21 cellular contexts compared by ENCODE assay signal in the genomic region with DNA sequence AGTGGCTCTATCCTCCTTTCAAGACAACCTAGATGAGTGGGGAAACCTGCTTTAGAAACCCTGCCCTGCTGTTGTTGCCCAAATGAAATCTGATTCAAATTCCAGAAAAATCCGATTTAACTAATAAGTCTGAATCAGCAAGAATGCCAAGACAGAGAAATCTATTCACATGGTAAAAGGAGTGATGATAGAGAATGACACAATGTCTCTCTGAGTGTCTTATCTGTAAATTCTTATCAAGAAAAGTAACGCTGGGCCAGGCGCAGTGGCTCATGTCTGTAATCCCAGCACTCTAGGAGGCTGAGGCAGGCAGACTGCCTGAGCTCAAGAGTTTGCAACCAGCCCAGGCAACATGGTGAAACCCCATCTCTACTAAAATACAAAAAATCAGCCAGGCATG. TPM values are rescaled to one million over a fixed set of nuclear protein-coding genes. Genes with fewer than 3 reads are reported as not detected.
DNase-seq lines count a peak whose midpoint lies in the region; ATAC-seq and TF ChIP-seq lines count a peak whose summit lies in the region.
"Had no signal": no experiment of that assay in that cellular context is flagged by ENCODE, and none has a peak within 500 bp of the region (broad histone marks: within the 10 kb centered on the region; RNA-seq: fewer than 3 reads in every experiment).

No MANE protein-coding gene starts in this region.

- H3K36me3 Mint-ChIP-seq in T-helper 17 cell (ENCODE audit: low read depth), result peaks cover 3% of the 10 kb centered on the region

- H3K4me3 ChIP-seq in fibroblast of pulmonary artery (replicated peaks; ENCODE audit: low read depth, low read length) (no peak overlapping the region), smooth muscle cell (no peak overlapping the region), MM.1S (ENCODE audit: low read length) (no peak overlapping the region)
- H3K4me3 ChIP-seq: esophagus muscularis mucosa had no signal

- H3K79me2 ChIP-seq in smooth muscle cell (ENCODE audit: low read depth) (no peaks in the 10 kb centered on the region), MM.1S (ENCODE audit: low read length) (no peaks in the 10 kb centered on the region)

- H3K4me2 ChIP-seq in smooth muscle cell (peak overlapping the region; percentile 35), MM.1S (ENCODE audit: low read depth, low read length) (no peak overlapping the region)

- H3K9me3 ChIP-seq in T-helper 17 cell (ENCODE audit: control insufficient read depth, low read length, poor library complexity, severe bottlenecking) (no peaks in the 10 kb centered on the region), smooth muscle cell (replicated peaks; ENCODE audit: low read depth) (no peaks in the 10 kb centered on the region), MM.1S (replicated peaks; ENCODE audit: insufficient read depth, low read length) (no peaks in the 10 kb centered on the region)
- H3K9me3 ChIP-seq: esophagus muscularis mucosa, neutrophil had no signal

- H3K27me3 ChIP-seq in smooth muscle cell (ENCODE audit: low read depth) (no peaks in the 10 kb centered on the region), MM.1S (replicated peaks; ENCODE audit: insufficient read depth, low read length) (no peaks in the 10 kb centered on the region)
- H3K27me3 ChIP-seq: esophagus muscularis mucosa, neutrophil had no signal

- no peaks in the 10 kb centered on the region for H3K9me2 ChIP-seq in MM.1S (replicated peaks; ENCODE audit: insufficient read depth, low read length)

- peak overlapping the region; percentile 42 for H3K27ac ChIP-seq in smooth muscle cell (ENCODE audit: low read depth)
- H3K27ac ChIP-seq in MM.1S (ENCODE audit: low read length), result no peak overlapping the region
- H3K27ac ChIP-seq: esophagus muscularis mucosa, neutrophil had no signal

- no peak for ATAC-seq in T-helper 17 cell
- ATAC-seq: activated CD8-positive, alpha-beta T cell treated with anti-CD3 and anti-CD28 coated beads, Interleukin-2, amount 10 ng/mL, durations not matched to agents 7 days and 5 days; left lobe of liver; stimulated activated naive CD8-positive, alpha-beta T cell treated with anti-CD3 and anti-CD28 coated beads, Interleukin-15, amount 100 ng/mL, for 72 hours had no signal

- H3K4me1 ChIP-seq in smooth muscle cell (ENCODE audit: low read depth) (peaks cover 6% of the 10 kb centered on the region), MM.1S (ENCODE audit: low read length) (no peaks in the 10 kb centered on the region)

- H3K36me3 ChIP-seq in smooth muscle cell (ENCODE audit: low read depth), result no peaks in the 10 kb centered on the region
- no peaks in the 10 kb centered on the region for H3K36me3 ChIP-seq in MM.1S (replicated peaks; ENCODE audit: insufficient read depth, low read length)

- peak overlapping the region; percentile 56 for H3K27ac Mint-ChIP-seq in T-helper 17 cell
- H3K27ac Mint-ChIP-seq: activated CD8-positive, alpha-beta T cell treated with anti-CD3 and anti-CD28 coated beads, Interleukin-2, amount 10 ng/mL, durations not matched to agents 7 days and 5 days; stimulated activated naive CD8-positive, alpha-beta T cell treated with anti-CD3 and anti-CD28 coated beads, Interleukin-15, amount 100 ng/mL, for 72 hours; T-helper 2 cell treated with Interferon-gamma antibody and Interleukin-4, amounts not matched to agents 5 μg/mL and 100 μg/mL, for 36 hours had no signal

- TF ChIP-seq CTCF in fibroblast of pulmonary artery (IDR thresholded peaks at IDR 0.05; ENCODE audit: low read length, missing control alignments) (no peak), smooth muscle cell (IDR thresholded peaks at IDR 0.05; ENCODE audit: borderline replicate concordance, insufficient read depth, poor library complexity, severe bottlenecking) (no peak), MM.1S (IDR thresholded peaks at IDR 0.05; ENCODE audit: low read length) (no peak)

- no peak overlapping the region for H3K4me3 Mint-ChIP-seq in T-helper 17 cell
- H3K4me3 Mint-ChIP-seq: activated CD8-positive, alpha-beta T cell treated with anti-CD3 and anti-CD28 coated beads, Interleukin-2, amount 10 ng/mL, durations not matched to agents 7 days and 5 days; stimulated activated naive CD8-positive, alpha-beta T cell treated with anti-CD3 and anti-CD28 coated beads, Interleukin-15, amount 100 ng/mL, for 72 hours; T-helper 2 cell treated with Interferon-gamma antibody and Interleukin-4, amounts not matched to agents 5 μg/mL and 100 μg/mL, for 36 hours had no signal

- H3K9ac ChIP-seq in smooth muscle cell (ENCODE audit: low read depth) (no peak overlapping the region), MM.1S (ENCODE audit: low read length) (no peak overlapping the region)

- no peaks in the 10 kb centered on the region for H3K27me3 Mint-ChIP-seq in T-helper 17 cell
- H3K27me3 Mint-ChIP-seq: stimulated activated naive CD8-positive, alpha-beta T cell treated with anti-CD3 and anti-CD28 coated beads, Interleukin-15, amount 100 ng/mL, for 72 hours had no signal

- peaks cover 5% of the 10 kb centered on the region for H3K4me1 Mint-ChIP-seq in T-helper 17 cell

- H3F3A ChIP-seq in smooth muscle cell (ENCODE audit: low read depth) (peaks cover 16% of the 10 kb centered on the region), MM.1S (ENCODE audit: insufficient read depth, low read length) (no peaks in the 10 kb centered on the region)

- DNase-seq in DMS79 treated with DMSO at 0.1 percent for 48 hours (lab: John Stamatoyannopoulos, UW) (peak; percentile 55), DMS79 (lab: John Stamatoyannopoulos, UW) (no peak), T-helper 17 cell (no peak), fibroblast of pulmonary artery (ENCODE audit: low read depth) (peak; percentile 29), smooth muscle cell (lab: John Stamatoyannopoulos, UW; ENCODE audit: unreplicated experiment) (no peak), NCI-H524 treated with DMSO at 0.1 percent for 48 hours (lab: John Stamatoyannopoulos, UW) (no peak), NCI-H69 (lab: John Stamatoyannopoulos, UW) (no peak), MM.1S (no peak)
- DNase-seq: 8988T; activated CD8-positive, alpha-beta T cell treated with anti-CD3 and anti-CD28 coated beads, Interleukin-2, amount 10 ng/mL, durations not matched to agents 7 days and 5 days; activated T-cell treated with anti-CD3 and anti-CD28 coated beads, Interleukin-2, amount 50 U/mL, for 1 hour; Karpas-422; stimulated activated CD4-positive, alpha-beta T cell treated with anti-CD3 and anti-CD28 coated beads, Interleukin-4, amount 100 ng/mL, for 1 hour; stimulated activated naive CD8-positive, alpha-beta T cell treated with anti-CD3 and anti-CD28 coated beads, Interleukin-15, amount 100 ng/mL, for 72 hours had no signal

- H2AFZ ChIP-seq in smooth muscle cell (ENCODE audit: low read depth) (no peak overlapping the region), MM.1S (ENCODE audit: low read length) (no peak overlapping the region)

- 11% methylated on average over 3 of the region's 3 CpGs for WGBS in smooth muscle cell (ENCODE audit: low lambda C conversion rate)

- H4K20me1 ChIP-seq in smooth muscle cell (ENCODE audit: low read depth) (peaks cover 38% of the 10 kb centered on the region), MM.1S (ENCODE audit: insufficient read depth, low read length) (no peaks in the 10 kb centered on the region)

RNA-seq across cellular contexts. Expression of gene GUCA2A, which starts 13.7 kb away (rescaled TPM):
- not detected for total RNA-seq in T-helper 17 cell
- total RNA-seq in smooth muscle cell, result not detected in 2 replicates
- not detected in 2 replicates for polyA plus RNA-seq in smooth muscle cell
- total RNA-seq: activated CD8-positive, alpha-beta T cell treated with anti-CD3 and anti-CD28 coated beads, Interleukin-2, amount 10 ng/mL, durations not matched to agents 7 days and 5 days; esophagus muscularis mucosa; left lobe of liver; pulmonary artery endothelial cell; SK-MEL-5; ureter had no signal

RNA-seq across cellular contexts. Expression of gene GUCA2B, which starts 25.0 kb away (rescaled TPM):
- total RNA-seq in T-helper 17 cell, result not detected
- total RNA-seq in smooth muscle cell, result not detected in 2 replicates
- not detected in 2 replicates for polyA plus RNA-seq in smooth muscle cell
- total RNA-seq: activated CD8-positive, alpha-beta T cell treated with anti-CD3 and anti-CD28 coated beads, Interleukin-2, amount 10 ng/mL, durations not matched to agents 7 days and 5 days; esophagus muscularis mucosa; pulmonary artery endothelial cell; SK-MEL-5; ureter had no signal

Comparison
In these comparisons a context has a peak if more than half of its experiments do, and no peak if none do; other contexts are left out.
1. DNase-seq: peak in DMS79 treated with DMSO at 0.1 percent for 48 hours (single experiment) and fibroblast of pulmonary artery (single experiment); none in DMS79 (single experiment), T-helper 17 cell (0 of 3), smooth muscle cell (single experiment), NCI-H524 treated with DMSO at 0.1 percent for 48 hours (single experiment), NCI-H69 (single experiment) and MM.1S (single experiment).